Comparison of ENCODE assay signal across 11 cellular contexts in genomic region chr12:96234591-96235496, GRCh38. TPM values are rescaled to one million over a fixed set of nuclear protein-coding genes. Genes with fewer than 3 reads are reported as not detected.
DNase-seq lines count a peak whose midpoint lies in the region; ATAC-seq and TF ChIP-seq lines count a peak whose summit lies in the region.
"Had no signal": no experiment of that assay in that cellular context is flagged by ENCODE, and none has a peak within 500 bp of the region (broad histone marks: within the 10 kb centered on the region; RNA-seq: fewer than 3 reads in every experiment).

No MANE protein-coding gene starts in this region.

- TF ChIP-seq EP300 in suprapubic skin (IDR thresholded peaks at IDR 0.05) = no peak

- no peak overlapping the region for H3K4me3 Mint-ChIP-seq in activated T-cell treated with anti-CD3 and anti-CD28 coated beads, Interleukin-2, amount 50 U/mL, for 24 hours
- H3K4me3 Mint-ChIP-seq in activated T-cell treated with anti-CD3 and anti-CD28 coated beads, Interleukin-2, amount 50 U/mL, for 4 hours = no peak overlapping the region
- peak overlapping the region in 2 of 5 experiments; percentile 60 to 70 for H3K4me3 Mint-ChIP-seq in brain

- peaks cover 61% of the 10 kb centered on the region for H3K4me1 ChIP-seq in lower lobe of right lung
- H3K4me1 ChIP-seq in suprapubic skin = peaks cover 72% of the 10 kb centered on the region

- H3K4me1 Mint-ChIP-seq in activated T-cell treated with anti-CD3 and anti-CD28 coated beads, Interleukin-2, amount 50 U/mL, for 24 hours (ENCODE audit: low read depth) = peaks cover 60% of the 10 kb centered on the region
- peaks cover 53% of the 10 kb centered on the region for H3K4me1 Mint-ChIP-seq in activated T-cell treated with anti-CD3 and anti-CD28 coated beads, Interleukin-2, amount 50 U/mL, for 4 hours (ENCODE audit: low read depth)
- peaks cover 42% of the 10 kb centered on the region for H3K4me1 Mint-ChIP-seq in brain

- ATAC-seq in activated T-cell treated with anti-CD3 and anti-CD28 coated beads, Interleukin-2, amount 50 U/mL, for 4 hours = no peak
- no peak for ATAC-seq in lower lobe of right lung
- no peak for ATAC-seq in HG03460 (IDR thresholded peaks at IDR 0.05; ENCODE audit: unreplicated experiment)
- no peak for ATAC-seq in GM18907 (IDR thresholded peaks at IDR 0.05; ENCODE audit: unreplicated experiment)

- peaks cover 4% of the 10 kb centered on the region for H3K36me3 ChIP-seq in lower lobe of right lung
- no peaks in the 10 kb centered on the region for H3K36me3 ChIP-seq in suprapubic skin

- WGBS in suprapubic skin = 79% methylated on average over 22 of the region's 22 CpGs

- no peaks in the 10 kb centered on the region for H3K27me3 Mint-ChIP-seq in activated T-cell treated with anti-CD3 and anti-CD28 coated beads, Interleukin-2, amount 50 U/mL, for 24 hours
- H3K27me3 Mint-ChIP-seq in activated T-cell treated with anti-CD3 and anti-CD28 coated beads, Interleukin-2, amount 50 U/mL, for 4 hours (ENCODE audit: low read depth) = no peaks in the 10 kb centered on the region
- peaks cover 6% of the 10 kb centered on the region for H3K27me3 Mint-ChIP-seq in brain

- DNase-seq in activated T-cell treated with anti-CD3 and anti-CD28 coated beads, Interleukin-2, amount 50 U/mL, for 24 hours = no peak
- DNase-seq in activated T-cell treated with anti-CD3 and anti-CD28 coated beads, Interleukin-2, amount 50 U/mL, for 4 hours = no peak
- DNase-seq in lower lobe of right lung (no peak), suprapubic skin (ENCODE audit: low spot score in 2 of 2) (peak in 1 of 2 donors; percentile 66), kidney tubule cell (ENCODE audit: low spot score) (no peak)
- DNase-seq: activated CD4-positive, alpha-beta T cell treated with anti-CD3 and anti-CD28 coated beads for 48 hours; kidney glomerular epithelial cell; NCI-H1436 had no signal

- H3K9me3 Mint-ChIP-seq in activated T-cell treated with anti-CD3 and anti-CD28 coated beads, Interleukin-2, amount 50 U/mL, for 24 hours = no peaks in the 10 kb centered on the region
- H3K9me3 Mint-ChIP-seq in activated T-cell treated with anti-CD3 and anti-CD28 coated beads, Interleukin-2, amount 50 U/mL, for 4 hours = no peaks in the 10 kb centered on the region
- H3K9me3 Mint-ChIP-seq in brain = peaks cover 0 to 4% (median 0%) of the 10 kb centered on the region in 5 experiments

- H3K27me3 ChIP-seq in lower lobe of right lung (ENCODE audit: low read depth) (no peaks in the 10 kb centered on the region), suprapubic skin (no peaks in the 10 kb centered on the region)

- H3K27ac Mint-ChIP-seq in activated T-cell treated with anti-CD3 and anti-CD28 coated beads, Interleukin-2, amount 50 U/mL, for 24 hours = peak overlapping the region; percentile 69
- H3K27ac Mint-ChIP-seq in brain = peak overlapping the region in 4 of 5 experiments; percentile 83 to 96 (median 96)

- no peak overlapping the region for H3K4me3 ChIP-seq in lower lobe of right lung
- no peak overlapping the region for H3K4me3 ChIP-seq in suprapubic skin

- no peaks in the 10 kb centered on the region for H3K9me3 ChIP-seq in lower lobe of right lung
- no peaks in the 10 kb centered on the region for H3K9me3 ChIP-seq in suprapubic skin

- TF ChIP-seq CTCF in brain (conservative IDR thresholded peaks at IDR 0.05) (no peak), lower lobe of right lung (IDR thresholded peaks at IDR 0.05) (no peak), suprapubic skin (IDR thresholded peaks at IDR 0.05) (no peak)

- peaks cover 65% of the 10 kb centered on the region for H3K36me3 Mint-ChIP-seq in activated T-cell treated with anti-CD3 and anti-CD28 coated beads, Interleukin-2, amount 50 U/mL, for 24 hours (ENCODE audit: low read depth)
- H3K36me3 Mint-ChIP-seq in activated T-cell treated with anti-CD3 and anti-CD28 coated beads, Interleukin-2, amount 50 U/mL, for 4 hours (ENCODE audit: insufficient read depth) = peaks cover 28% of the 10 kb centered on the region
- no peaks in the 10 kb centered on the region for H3K36me3 Mint-ChIP-seq in brain

- intact Hi-C loops in lower lobe of right lung (cut with DNase I) = no loop called here

- peak overlapping the region; percentile 70 for H3K27ac ChIP-seq in lower lobe of right lung
- peak overlapping the region; percentile 84 for H3K27ac ChIP-seq in suprapubic skin

- no peak for TF ChIP-seq POLR2A in suprapubic skin (IDR thresholded peaks at IDR 0.05)

RNA-seq across cellular contexts. Expression of gene ELK3, which starts 40.7 kb away (rescaled TPM):
- total RNA-seq in activated T-cell treated with anti-CD3 and anti-CD28 coated beads, Interleukin-2, amount 50 U/mL, for 4 hours = 10 to 100 TPM; 33.8 to 43.1 (median 33.9) TPM
- polyA plus RNA-seq in brain (ENCODE audit: insufficient read depth, low read depth, low replicate concordance) = 1.3 TPM
- total RNA-seq in lower lobe of right lung (29.1 TPM), suprapubic skin (10 to 100 TPM in 3 of 4 donors, 1 to 10 TPM in 1; 10.0 to 13.5 (median 11.0) TPM)
